ENCODE assay signal across 10 cellular contexts in the genomic region with DNA sequence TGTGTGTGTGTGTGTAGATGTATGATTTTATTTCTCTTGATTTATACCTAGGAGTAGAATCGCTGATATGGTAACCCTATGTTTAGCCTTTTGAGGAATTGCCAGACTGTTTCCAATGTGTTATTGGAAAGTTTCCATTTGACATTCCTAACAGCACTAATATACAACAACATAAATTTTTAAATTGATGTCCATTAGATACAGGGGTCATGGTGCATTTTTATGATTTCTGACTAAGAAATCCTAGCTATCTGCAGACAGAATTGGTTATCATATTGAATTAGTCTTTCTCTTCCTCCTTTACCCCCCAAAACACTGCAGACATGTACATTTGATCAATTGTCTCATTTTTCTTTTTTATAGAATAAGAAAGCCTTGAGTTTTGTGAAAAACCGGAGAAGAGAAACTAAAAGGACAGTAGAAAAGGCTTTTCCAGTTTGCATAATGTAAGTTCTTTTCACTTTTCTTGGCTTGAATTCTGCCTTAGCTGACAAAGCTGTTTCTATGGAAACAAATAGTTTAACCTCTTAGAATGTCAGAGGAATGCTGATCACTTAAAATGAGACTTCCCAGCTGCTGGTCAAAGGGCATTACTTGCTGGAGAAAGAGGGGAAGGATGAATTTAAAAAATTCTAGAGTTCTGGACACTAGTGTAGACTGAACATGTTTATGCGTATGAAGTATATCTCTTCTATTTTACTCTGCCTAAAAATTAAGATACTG. TPM values are rescaled to one million over a fixed set of nuclear protein-coding genes. Genes with fewer than 3 reads are reported as not detected.
DNase-seq lines count a peak whose midpoint lies in the region; ATAC-seq and TF ChIP-seq lines count a peak whose summit lies in the region.
"Had no signal": no experiment of that assay in that cellular context is flagged by ENCODE, and none has a peak within 500 bp of the region (broad histone marks: within the 10 kb centered on the region; RNA-seq: fewer than 3 reads in every experiment).

No MANE protein-coding gene starts in this region.

- H3K27ac Mint-ChIP-seq in Calu3 (ENCODE audit: unreplicated experiment): no peak overlapping the region

- H3K36me3 ChIP-seq in BJ (ENCODE audit: control insufficient read depth, insufficient read depth, low read length) (peaks cover 1% of the 10 kb centered on the region; the same call in 1 of the 2 replicates), left ventricle myocardium inferior (no peaks in the 10 kb centered on the region), parathyroid adenoma (ENCODE audit: control insufficient read depth, insufficient read depth, low read length) (no peaks in the 10 kb centered on the region)
- H3K36me3 ChIP-seq: suprapubic skin had no signal

- no peak overlapping the region for H3K9ac ChIP-seq in parathyroid adenoma

- no peaks in the 10 kb centered on the region for H3K27me3 Mint-ChIP-seq in Calu3 (ENCODE audit: unreplicated experiment)

- H3K4me3 ChIP-seq in BJ (ENCODE audit: low read depth, low read length): no peak overlapping the region
- H3K4me3 ChIP-seq in left ventricle myocardium inferior: peak overlapping the region; percentile 29
- H3K4me3 ChIP-seq in parathyroid adenoma (ENCODE audit: low read depth, low read length): peak overlapping the region; percentile 46
- H3K4me3 ChIP-seq: suprapubic skin had no signal

- TF ChIP-seq CTCF in BJ (IDR thresholded peaks at IDR 0.05; ENCODE audit: insufficient read depth, low read depth, low read length) (no peak), left ventricle myocardium inferior (IDR thresholded peaks at IDR 0.05; ENCODE audit: borderline replicate concordance) (no peak), parathyroid adenoma (IDR thresholded peaks at IDR 0.05) (no peak), Calu3 (IDR thresholded peaks at IDR 0.05; ENCODE audit: unreplicated experiment) (no peak), foreskin keratinocyte (conservative IDR thresholded peaks at IDR 0.05) (no peak)

- DNase-seq in BJ (ENCODE audit: low read depth) (peak; percentile 54), amniotic stem cell (lab: John Stamatoyannopoulos, UW) (peak; percentile 77), left ventricle myocardium inferior (no peak), Calu3 (no peak), germinal center (ENCODE audit: low spot score) (no peak), foreskin keratinocyte (no peak)
- DNase-seq in stimulated activated CD4-positive, alpha-beta T cell treated with anti-CD3 and anti-CD28 coated beads, Interleukin-4, amount 100 ng/mL, for 1 hour: no peak
- DNase-seq: DMS53 had no signal

- peak overlapping the region; percentile 82 for H3K4me2 ChIP-seq in parathyroid adenoma (ENCODE audit: low read length)

- peak overlapping the region; percentile 45 for H3K27ac ChIP-seq in left ventricle myocardium inferior (replicated peaks)
- H3K27ac ChIP-seq in parathyroid adenoma: peak overlapping the region; percentile 66
- no peak overlapping the region for H3K27ac ChIP-seq in foreskin keratinocyte
- H3K27ac ChIP-seq: suprapubic skin had no signal

- peaks cover 4% of the 10 kb centered on the region for H3K36me3 Mint-ChIP-seq in Calu3 (ENCODE audit: insufficient read depth, unreplicated experiment)

- H3K9me3 ChIP-seq in left ventricle myocardium inferior (replicated peaks) (no peaks in the 10 kb centered on the region), parathyroid adenoma (ENCODE audit: control insufficient read depth, low read length) (no peaks in the 10 kb centered on the region)
- H3K9me3 ChIP-seq: suprapubic skin had no signal

- H3K4me3 Mint-ChIP-seq in Calu3 (ENCODE audit: low read depth, unreplicated experiment): no peak overlapping the region

- H3K9me3 Mint-ChIP-seq in Calu3 (ENCODE audit: low read depth, unreplicated experiment): no peaks in the 10 kb centered on the region

- H3K4me1 Mint-ChIP-seq in Calu3 (ENCODE audit: low read depth, unreplicated experiment): no peaks in the 10 kb centered on the region

- BruUV-seq in Calu3 (replicated peaks; lab: Mats Ljungman, UMichigan): no TSS peak

- no peak for ATAC-seq in foreskin keratinocyte

- H3K27me3 ChIP-seq in BJ (ENCODE audit: control insufficient read depth, insufficient read depth, low read length): no peaks in the 10 kb centered on the region
- no peaks in the 10 kb centered on the region for H3K27me3 ChIP-seq in left ventricle myocardium inferior (ENCODE audit: low read depth)
- no peaks in the 10 kb centered on the region for H3K27me3 ChIP-seq in parathyroid adenoma (ENCODE audit: control insufficient read depth, insufficient read depth, low read length)
- H3K27me3 ChIP-seq in foreskin keratinocyte: no peaks in the 10 kb centered on the region
- H3K27me3 ChIP-seq: suprapubic skin had no signal

- POLR2A ChIA-PET in BJ (lab: Charles Lee): no interaction called here

- H3K4me1 ChIP-seq in left ventricle myocardium inferior (peaks cover 48% of the 10 kb centered on the region), parathyroid adenoma (peaks cover 10% of the 10 kb centered on the region), foreskin keratinocyte (peaks cover 12% of the 10 kb centered on the region)

- peak overlapping the region; percentile 18 for H2AFZ ChIP-seq in parathyroid adenoma

- H3K79me2 ChIP-seq in parathyroid adenoma: peaks cover 32% of the 10 kb centered on the region

- CTCF ChIA-PET in BJ (lab: Yijun Ruan, JAX) (interaction anchor here (0.5 to 1.3 kb wide), 3 partner anchors 17 to 108 kb away, joined by 3 to 4 read pairs (median 3); no protein-coding TSS in a partner anchor), Calu3 (lab: Charles Lee) (interaction anchor here (0.9 to 1.6 kb wide), 2 partner anchors 10 to 83 kb away, joined by 3 to 4 read pairs; no protein-coding TSS in a partner anchor)

- intact Hi-C loops in left ventricle myocardium inferior (cut with micrococcal nuclease) (no loop called here), Calu3 (cut with micrococcal nuclease; ENCODE audit: unreplicated experiment) (no loop called here)

RNA-seq across cellular contexts. Expression of a gene that starts 28.3 kb away (rescaled TPM):
- polyA plus RNA-seq in BJ (2011; rRNA removed) (9.3 and 17.5 TPM in 2 replicates), foreskin keratinocyte (6.7 and 10.1 TPM in 2 replicates)
- polyA minus RNA-seq in BJ (2011; rRNA and poly(A)+ RNA removed): 13.0 and 13.8 TPM in 2 replicates
- total RNA-seq in left ventricle myocardium inferior (14.3 TPM), Calu3 (2022) (35.0 and 40.4 TPM in 2 replicates), foreskin keratinocyte (24.2 and 32.4 TPM in 2 replicates)

Comparison
In these comparisons a context has a peak if more than half of its experiments do, and no peak if none do; other contexts are left out.
1. DNase-seq: peak in BJ (single experiment) and amniotic stem cell (single experiment); none in left ventricle myocardium inferior (single experiment), Calu3 (single experiment), germinal center (single experiment), stimulated activated CD4-positive, alpha-beta T cell treated with anti-CD3 and anti-CD28 coated beads, Interleukin-4, amount 100 ng/mL, for 1 hour (single experiment) and foreskin keratinocyte (0 of 2).